In genomic region chr14:22589096-22589839, GRCh38 we compare ENCODE assay signal across 8 cellular contexts. TPM values are rescaled to one million over a fixed set of nuclear protein-coding genes. Genes with fewer than 3 reads are reported as not detected.
DNase-seq lines count a peak whose midpoint lies in the region; ATAC-seq, FAIRE-seq and TF ChIP-seq lines count a peak whose summit lies in the region.

Gene DAD1 (minus strand): TSS chr14:22589224. CDS start chr14:22589157, 67 bp downstream.

- ATAC-seq in GM18502 (IDR thresholded peaks at IDR 0.05; ENCODE audit: poor library complexity, unreplicated experiment) (peak; percentile 89), HG02970 (IDR thresholded peaks at IDR 0.05; ENCODE audit: low FRiP score, unreplicated experiment) (peak; percentile 91), psoas muscle (peak; percentile 99)

- H3K9me3 Mint-ChIP-seq in T-helper 2 cell treated with Interferon-gamma antibody and Interleukin-4, amounts not matched to agents 5 μg/mL and 100 μg/mL, for 36 hours, result no peaks in the 10 kb centered on the region

- H3K27ac Mint-ChIP-seq in T-helper 2 cell treated with Interferon-gamma antibody and Interleukin-4, amounts not matched to agents 5 μg/mL and 100 μg/mL, for 36 hours, result peak within 1 kb of the TSS; percentile 100

- peak within 1 kb of the TSS; percentile 67 to 76 for H3K4me3 ChIP-seq in ascending aorta
- H3K4me3 ChIP-seq in right atrium auricular region, result peak within 1 kb of the TSS; percentile 73 to 91
- peak within 1 kb of the TSS; percentile 80 for H3K4me3 ChIP-seq in psoas muscle

- 0 to 1% (median 1%) methylated on average over 44 of the region's 44 CpGs for WGBS in psoas muscle, 3 donors

- H3K27me3 ChIP-seq in ascending aorta, result no peaks in the 10 kb centered on the region
- H3K27me3 ChIP-seq in right atrium auricular region, result no peaks in the 10 kb centered on the region
- no peaks in the 10 kb centered on the region for H3K27me3 ChIP-seq in psoas muscle (ENCODE audit: insufficient read depth in 3 of 3, low read length in 2 of 3)

- H3K4me1 ChIP-seq in ascending aorta, result peaks cover 0 to 21% of the 10 kb centered on the region in 2 donors
- peaks cover 0 to 51% of the 10 kb centered on the region in 2 donors for H3K4me1 ChIP-seq in right atrium auricular region
- peaks cover 43% of the 10 kb centered on the region for H3K4me1 ChIP-seq in psoas muscle

- peaks cover 5% of the 10 kb centered on the region for H3K27me3 Mint-ChIP-seq in T-helper 2 cell treated with Interferon-gamma antibody and Interleukin-4, amounts not matched to agents 5 μg/mL and 100 μg/mL, for 36 hours (ENCODE audit: low read depth)

- TF ChIP-seq CTCF in ascending aorta (IDR thresholded peaks at IDR 0.05) (peak in 1 of 3 experiments; percentile 34), right atrium auricular region (IDR thresholded peaks at IDR 0.05) (no peak), psoas muscle (IDR thresholded peaks at IDR 0.05) (no peak)

- H3K9me3 ChIP-seq in ascending aorta (no peaks in the 10 kb centered on the region), right atrium auricular region (no peaks in the 10 kb centered on the region), psoas muscle (no peaks in the 10 kb centered on the region)

- DNase-seq in NCI-H1930 (lab: John Stamatoyannopoulos, UW) (peak; percentile 95 to 98), ascending aorta (ENCODE audit: low spot score in 2 of 2) (peak; percentile 98 to 100), right atrium auricular region (ENCODE audit: low spot score) (peak; percentile 100), psoas muscle (peak; percentile 97 to 99), urothelium cell line (ENCODE audit: low spot score) (peak; percentile 98)
- peak; percentile 100 for DNase-seq in T-helper 2 cell treated with Interferon-gamma antibody and Interleukin-4, amounts not matched to agents 5 μg/mL and 100 μg/mL, for 36 hours (ENCODE audit: low spot score)

- H3K4me1 Mint-ChIP-seq in T-helper 2 cell treated with Interferon-gamma antibody and Interleukin-4, amounts not matched to agents 5 μg/mL and 100 μg/mL, for 36 hours (ENCODE audit: low read depth), result peaks cover 50% of the 10 kb centered on the region

- H3K36me3 ChIP-seq in ascending aorta (no peaks in the 10 kb centered on the region), right atrium auricular region (no peaks in the 10 kb centered on the region), psoas muscle (ENCODE audit: insufficient read depth in 1 of 2, low read depth in 1 of 2) (peaks cover 0 to 8% of the 10 kb centered on the region in 2 donors)

- FAIRE-seq in urothelium cell line (lab: Jason Lieb, UNC), result peak; percentile 96

- H3K27ac ChIP-seq in ascending aorta (peak within 1 kb of the TSS; percentile 88 to 95), right atrium auricular region (peak within 1 kb of the TSS; percentile 91 to 93), psoas muscle (peak within 1 kb of the TSS; percentile 94)

- peak within 1 kb of the TSS; percentile 99 for H3K4me3 Mint-ChIP-seq in T-helper 2 cell treated with Interferon-gamma antibody and Interleukin-4, amounts not matched to agents 5 μg/mL and 100 μg/mL, for 36 hours

- peaks cover 28% of the 10 kb centered on the region for H3K36me3 Mint-ChIP-seq in T-helper 2 cell treated with Interferon-gamma antibody and Interleukin-4, amounts not matched to agents 5 μg/mL and 100 μg/mL, for 36 hours (ENCODE audit: low read depth)

- intact Hi-C loops in ascending aorta (cut with DNase I) (loop anchor here (1.0 to 5.0 kb wide), 5 partner anchors 9 to 260 kb away; partner anchors contain the start of genes ABHD4 and SLC7A7), psoas muscle (cut with DNase I) (no loop called here)

RNA-seq across cellular contexts. Expression of gene DAD1, which starts in this region (rescaled TPM):
- total RNA-seq in ascending aorta (186 TPM), right atrium auricular region (100 to 1,000 TPM; 250 to 251 TPM), psoas muscle (100 to 1,000 TPM in 3 of 4 donors, 10 to 100 TPM in 1; 77.8 to 118 (median 106) TPM)
- polyA plus RNA-seq in psoas muscle, result 100 to 1,000 TPM; 201 to 277 (median 262) TPM

Comparison
In these comparisons a context has a peak if more than half of its experiments do, and no peak if none do; other contexts are left out.
1. Peak in every context shown above with its lines: DNase-seq, ATAC-seq, H3K4me3 ChIP-seq and H3K27ac ChIP-seq.